Comparison of ENCODE assay signal across 28 cellular contexts in genomic region chr2:14388724-14389123, GRCh38.
"Had no signal": no experiment of that assay in that cellular context is flagged by ENCODE, and none has a peak within 500 bp of the region (broad histone marks: within the 10 kb centered on the region; RNA-seq: fewer than 3 reads in every experiment).

No MANE protein-coding gene starts in this region.

- ATAC-seq: heart left ventricle; mucosa of descending colon; naive thymus-derived CD4-positive, alpha-beta T cell; natural killer cell treated with Interleukin-12 subunit alpha and Interleukin-12 subunit beta and Interleukin-15 and Interleukin-18, amount 100 ng/mL, for 72 hours; right lobe of liver; stimulated activated memory B cell treated with anti-CD40 and anti-IgM and Interleukin-4, amounts not matched to agents 10 μg/mL and 1 μg/mL and 100 μg/mL, for 72 hours; stimulated activated naive CD8-positive, alpha-beta T cell treated with anti-CD3 and anti-CD28 coated beads, Interleukin-15, amount 100 ng/mL, for 72 hours; upper lobe of right lung had no signal

- H3K9me3 Mint-ChIP-seq: neural progenitor cell; stimulated activated naive CD8-positive, alpha-beta T cell treated with anti-CD3 and anti-CD28 coated beads, Interleukin-15, amount 100 ng/mL, for 72 hours had no signal

- H3K36me3 ChIP-seq: heart left ventricle, left ventricle myocardium inferior, neural progenitor cell, neutrophil, right atrium auricular region, right lobe of liver, transverse colon, upper lobe of right lung had no signal

- H3K9me3 ChIP-seq: heart left ventricle, left ventricle myocardium inferior, mucosa of descending colon, neutrophil, right atrium auricular region, right lobe of liver, transverse colon, upper lobe of right lung had no signal

- H3K36me3 Mint-ChIP-seq: immature natural killer cell; naive thymus-derived CD4-positive, alpha-beta T cell; natural killer cell treated with Interleukin-12 subunit alpha and Interleukin-12 subunit beta and Interleukin-15 and Interleukin-18, amount 100 ng/mL, for 72 hours; neural progenitor cell; stimulated activated memory B cell treated with anti-CD40 and anti-IgM and Interleukin-4, amounts not matched to agents 10 μg/mL and 1 μg/mL and 100 μg/mL, for 72 hours had no signal

- H3K4me1 Mint-ChIP-seq: immature natural killer cell; naive thymus-derived CD4-positive, alpha-beta T cell; stimulated activated memory B cell treated with anti-CD40 and anti-IgM and Interleukin-4, amounts not matched to agents 10 μg/mL and 1 μg/mL and 100 μg/mL, for 72 hours; stimulated activated naive CD8-positive, alpha-beta T cell treated with anti-CD3 and anti-CD28 coated beads, Interleukin-15, amount 100 ng/mL, for 72 hours had no signal

- H3K27me3 ChIP-seq: heart left ventricle, neural progenitor cell, neutrophil, right atrium auricular region, right lobe of liver, transverse colon, upper lobe of right lung had no signal

- H3K4me3 Mint-ChIP-seq: immature natural killer cell; naive thymus-derived CD4-positive, alpha-beta T cell; natural killer cell treated with Interleukin-12 subunit alpha and Interleukin-12 subunit beta and Interleukin-15 and Interleukin-18, amount 100 ng/mL, for 72 hours; neural progenitor cell; stimulated activated memory B cell treated with anti-CD40 and anti-IgM and Interleukin-4, amounts not matched to agents 10 μg/mL and 1 μg/mL and 100 μg/mL, for 72 hours; stimulated activated naive CD8-positive, alpha-beta T cell treated with anti-CD3 and anti-CD28 coated beads, Interleukin-15, amount 100 ng/mL, for 72 hours had no signal

- DNase-seq: heart left ventricle; hypothalamus; immature natural killer cell; kidney; left ventricle myocardium inferior; mesendoderm; midbrain; mucosa of descending colon; naive thymus-derived CD4-positive, alpha-beta T cell; occipital lobe; right lobe of liver; stimulated activated CD4-positive, alpha-beta T cell treated with anti-CD3 and anti-CD28 coated beads, Interleukin-1b, Interleukin-23, amount 100 ng/mL, for 48 hours; stimulated activated CD4-positive, alpha-beta T cell treated with anti-CD3 and anti-CD28 coated beads, Interleukin-2, amount 100 ng/mL, for 48 hours; stimulated activated CD4-positive, alpha-beta T cell treated with anti-CD3 and anti-CD28 coated beads, Interleukin-4, amount 100 ng/mL, for 4 hours; stimulated activated CD8-positive, alpha-beta memory T cell treated with anti-CD3 and anti-CD28 coated beads, Interleukin-4, amount 100 ng/mL, for 48 hours; stimulated activated naive CD4-positive, alpha-beta T cell treated with Interleukin-2 at 50 U/mL for 16 hours; stimulated activated naive CD8-positive, alpha-beta T cell treated with anti-CD3 and anti-CD28 coated beads, Interleukin-15, amount 100 ng/mL, for 72 hours; substantia nigra; transverse colon; upper lobe of right lung had no signal

- H3K4me1 ChIP-seq: heart left ventricle, left ventricle myocardium inferior, parathyroid adenoma, right atrium auricular region, right lobe of liver, transverse colon, upper lobe of right lung had no signal

- H3K4me3 ChIP-seq: heart left ventricle, left ventricle myocardium inferior, lung, mucosa of descending colon, neural progenitor cell, right atrium auricular region, right lobe of liver, smooth muscle cell, transverse colon, upper lobe of right lung had no signal

- H3K27me3 Mint-ChIP-seq: naive thymus-derived CD4-positive, alpha-beta T cell; natural killer cell treated with Interleukin-12 subunit alpha and Interleukin-12 subunit beta and Interleukin-15 and Interleukin-18, amount 100 ng/mL, for 72 hours; stimulated activated memory B cell treated with anti-CD40 and anti-IgM and Interleukin-4, amounts not matched to agents 10 μg/mL and 1 μg/mL and 100 μg/mL, for 72 hours; stimulated activated naive CD8-positive, alpha-beta T cell treated with anti-CD3 and anti-CD28 coated beads, Interleukin-15, amount 100 ng/mL, for 72 hours had no signal

- H3K27ac Mint-ChIP-seq: immature natural killer cell; naive thymus-derived CD4-positive, alpha-beta T cell; natural killer cell treated with Interleukin-12 subunit alpha and Interleukin-12 subunit beta and Interleukin-15 and Interleukin-18, amount 100 ng/mL, for 72 hours; neural progenitor cell; stimulated activated memory B cell treated with anti-CD40 and anti-IgM and Interleukin-4, amounts not matched to agents 10 μg/mL and 1 μg/mL and 100 μg/mL, for 72 hours; stimulated activated naive CD8-positive, alpha-beta T cell treated with anti-CD3 and anti-CD28 coated beads, Interleukin-15, amount 100 ng/mL, for 72 hours had no signal

- H3K27ac ChIP-seq: heart left ventricle, left ventricle myocardium inferior, neural progenitor cell, neutrophil, parathyroid adenoma, right atrium auricular region, right lobe of liver, transverse colon, upper lobe of right lung had no signal
